Comparison of ENCODE assay signal across 23 cellular contexts in the genomic region with DNA sequence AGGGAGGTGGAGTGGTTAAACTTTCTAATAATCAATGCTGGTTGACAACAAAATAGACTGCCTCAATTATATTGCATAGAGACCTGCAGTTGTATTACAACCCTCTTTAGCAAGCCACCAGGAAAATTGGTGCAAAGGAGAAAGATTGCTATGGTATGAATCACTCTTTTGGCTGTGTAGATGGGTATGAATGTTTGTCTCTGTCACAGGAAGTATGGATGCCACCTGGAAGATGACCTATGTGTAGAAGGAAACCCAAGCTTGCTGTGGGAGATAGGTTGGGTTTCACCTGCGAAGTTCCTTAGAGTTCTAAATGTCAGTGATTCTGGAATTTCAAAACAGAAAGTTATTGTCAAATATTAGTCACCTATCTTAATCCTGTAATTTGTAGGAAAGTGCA.
DNase-seq lines count a peak whose midpoint lies in the region; ATAC-seq and TF ChIP-seq lines count a peak whose summit lies in the region.
"Had no signal": no experiment of that assay in that cellular context is flagged by ENCODE, and none has a peak within 500 bp of the region (broad histone marks: within the 10 kb centered on the region; RNA-seq: fewer than 3 reads in every experiment).

No MANE protein-coding gene starts in this region.

- CTCF ChIA-PET in HEK293T (lab: Yijun Ruan, JAX) = no interaction called here

- no peak for ATAC-seq in GM21717 (IDR thresholded peaks at IDR 0.05; ENCODE audit: unreplicated experiment)
- no peak for ATAC-seq in stimulated activated memory B cell treated with anti-CD40 and anti-IgM and Interleukin-4, amounts not matched to agents 10 μg/mL and 1 μg/mL and 100 μg/mL, for 72 hours
- ATAC-seq: HepG2; left cardiac atrium; natural killer cell treated with Interleukin-12 subunit alpha and Interleukin-12 subunit beta and Interleukin-15 and Interleukin-18, amount 100 ng/mL, for 72 hours had no signal

- H3K4me3 ChIP-seq in choroid plexus epithelial cell (ENCODE audit: low read depth, low read length) = no peak overlapping the region
- H3K4me3 ChIP-seq: GM23338, thyroid gland had no signal

- no peak for TF ChIP-seq CTCF in choroid plexus epithelial cell (conservative IDR thresholded peaks at IDR 0.05; ENCODE audit: low read depth, low read length)

- H3K27me3 Mint-ChIP-seq in stimulated activated memory B cell treated with anti-CD40 and anti-IgM and Interleukin-4, amounts not matched to agents 10 μg/mL and 1 μg/mL and 100 μg/mL, for 72 hours = no peaks in the 10 kb centered on the region

- no peaks in the 10 kb centered on the region for H3K9me3 Mint-ChIP-seq in stimulated activated memory B cell treated with anti-CD40 and anti-IgM and Interleukin-4, amounts not matched to agents 10 μg/mL and 1 μg/mL and 100 μg/mL, for 72 hours
- H3K9me3 Mint-ChIP-seq: GM23338; natural killer cell treated with Interleukin-12 subunit alpha and Interleukin-12 subunit beta and Interleukin-15 and Interleukin-18, amount 100 ng/mL, for 72 hours; WTC11 had no signal

- no peak overlapping the region for H3K4me3 Mint-ChIP-seq in stimulated activated memory B cell treated with anti-CD40 and anti-IgM and Interleukin-4, amounts not matched to agents 10 μg/mL and 1 μg/mL and 100 μg/mL, for 72 hours
- H3K4me3 Mint-ChIP-seq: GM23338; natural killer cell treated with Interleukin-12 subunit alpha and Interleukin-12 subunit beta and Interleukin-15 and Interleukin-18, amount 100 ng/mL, for 72 hours; WTC11 had no signal

- DNase-seq in ELR (ENCODE audit: low read depth) (peak; percentile 41), NCI-H69 (lab: John Stamatoyannopoulos, UW) (peak; percentile 11), choroid plexus epithelial cell (ENCODE audit: low read depth) (peak; percentile 29), kidney glomerular epithelial cell (lab: John Stamatoyannopoulos, UW) (peak; percentile 39), HEK293T (ENCODE audit: extremely low spot score) (no peak), NK-92 (lab: John Stamatoyannopoulos, UW; ENCODE audit: unreplicated experiment) (no peak)
- DNase-seq: activated CD4-positive, alpha-beta T cell treated with anti-CD3 and anti-CD28 coated beads, Interleukin-2, amount 50 U/mL, for 48 hours; activated naive CD4-positive, alpha-beta T cell; amniotic stem cell; left cardiac atrium; MM.1S; NCI-H1694; posterior cingulate gyrus; stimulated activated CD4-positive, alpha-beta T cell treated with anti-CD3 and anti-CD28 coated beads, Interleukin-1b, Interleukin-23, amount 100 ng/mL, for 48 hours; stimulated activated naive CD4-positive, alpha-beta T cell treated with Interleukin-2 at 50 U/mL for 16 hours; T-helper 2 cell; thyroid gland had no signal

- H3K36me3 Mint-ChIP-seq in stimulated activated memory B cell treated with anti-CD40 and anti-IgM and Interleukin-4, amounts not matched to agents 10 μg/mL and 1 μg/mL and 100 μg/mL, for 72 hours = no peaks in the 10 kb centered on the region
- H3K36me3 Mint-ChIP-seq: natural killer cell treated with Interleukin-12 subunit alpha and Interleukin-12 subunit beta and Interleukin-15 and Interleukin-18, amount 100 ng/mL, for 72 hours; WTC11 had no signal

- peaks cover 18% of the 10 kb centered on the region for H3K4me1 Mint-ChIP-seq in stimulated activated memory B cell treated with anti-CD40 and anti-IgM and Interleukin-4, amounts not matched to agents 10 μg/mL and 1 μg/mL and 100 μg/mL, for 72 hours

- POLR2A ChIA-PET in HEK293T (lab: Yijun Ruan, JAX) = no interaction called here

- H3K27ac Mint-ChIP-seq in stimulated activated memory B cell treated with anti-CD40 and anti-IgM and Interleukin-4, amounts not matched to agents 10 μg/mL and 1 μg/mL and 100 μg/mL, for 72 hours = no peak overlapping the region
- H3K27ac Mint-ChIP-seq: GM23338; natural killer cell treated with Interleukin-12 subunit alpha and Interleukin-12 subunit beta and Interleukin-15 and Interleukin-18, amount 100 ng/mL, for 72 hours; WTC11 had no signal

TF ChIP-seq in HEK293T, 16 proteins besides CTCF, POLR2A, EP300 and RAD21:
- TF ChIP-seq FOXM1 (IDR thresholded peaks at IDR 0.05; ENCODE audit: borderline replicate concordance) (no peak), NFRKB (IDR thresholded peaks at IDR 0.05) (no peak), ZNF384 (IDR thresholded peaks at IDR 0.05) (no peak), FOXA1 (IDR thresholded peaks at IDR 0.05) (no peak), SP1 (IDR thresholded peaks at IDR 0.05) (no peak), CTBP1 (IDR thresholded peaks at IDR 0.05; ENCODE audit: borderline replicate concordance) (no peak), ELF4 (IDR thresholded peaks at IDR 0.05) (no peak), FOXK2 (IDR thresholded peaks at IDR 0.05) (no peak), TARDBP (IDR thresholded peaks at IDR 0.05) (no peak), SUZ12 (IDR thresholded peaks at IDR 0.05) (no peak), LEF1 (IDR thresholded peaks at IDR 0.05; ENCODE audit: borderline replicate concordance) (no peak), ARNT (IDR thresholded peaks at IDR 0.05) (no peak), L3MBTL2 (conservative IDR thresholded peaks at IDR 0.05) (no peak), BHLHE40 (IDR thresholded peaks at IDR 0.05; ENCODE audit: borderline replicate concordance) (no peak), HDGF (IDR thresholded peaks at IDR 0.05; ENCODE audit: borderline replicate concordance) (no peak)
- TF ChIP-seq, protein P1, sequence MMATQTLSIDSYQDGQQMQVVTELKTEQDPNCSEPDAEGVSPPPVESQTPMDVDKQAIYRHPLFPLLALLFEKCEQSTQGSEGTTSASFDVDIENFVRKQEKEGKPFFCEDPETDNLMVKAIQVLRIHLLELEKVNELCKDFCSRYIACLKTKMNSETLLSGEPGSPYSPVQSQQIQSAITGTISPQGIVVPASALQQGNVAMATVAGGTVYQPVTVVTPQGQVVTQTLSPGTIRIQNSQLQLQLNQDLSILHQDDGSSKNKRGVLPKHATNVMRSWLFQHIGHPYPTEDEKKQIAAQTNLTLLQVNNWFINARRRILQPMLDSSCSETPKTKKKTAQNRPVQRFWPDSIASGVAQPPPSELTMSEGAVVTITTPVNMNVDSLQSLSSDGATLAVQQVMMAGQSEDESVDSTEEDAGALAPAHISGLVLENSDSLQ (IDR thresholded peaks at IDR 0.05) = no peak

Comparison
In these comparisons a context has a peak if more than half of its experiments do, and no peak if none do; other contexts are left out.
1. DNase-seq: peak in ELR (single experiment), NCI-H69 (single experiment), choroid plexus epithelial cell (single experiment) and kidney glomerular epithelial cell (single experiment); none in HEK293T (single experiment) and NK-92 (single experiment).